Comparison of ENCODE assay signal across 8 cellular contexts in genomic region chr19:55087542-55087935, GRCh38. TPM values are rescaled to one million over a fixed set of nuclear protein-coding genes. Genes with fewer than 3 reads are reported as not detected.
A peak's percentile ranks its signal among the peaks of the same experiment; 100 is the strongest.
DNase-seq lines count a peak whose midpoint lies in the region; ATAC-seq, FAIRE-seq and TF ChIP-seq lines count a peak whose summit lies in the region.

No MANE protein-coding gene starts in this region.

- TF ChIP-seq RAD21 in SK-N-SH (IDR thresholded peaks at IDR 0.05; ENCODE audit: low read length): no peak

- H3K36me3 Mint-ChIP-seq in chondrocyte (ENCODE audit: low read depth): peaks cover 7% of the 10 kb centered on the region

- no peak for FAIRE-seq in small intestine (lab: Jason Lieb, UNC)

- no peaks in the 10 kb centered on the region for H3K79me2 ChIP-seq in SK-N-SH (ENCODE audit: insufficient read depth)

- H3K9me3 Mint-ChIP-seq in chondrocyte (ENCODE audit: low read depth): no peaks in the 10 kb centered on the region

- POLR2A ChIA-PET in SK-N-SH (lab: Yijun Ruan, JAX): no interaction called here

- 80% methylated on average over 17 of the region's 18 CpGs for WGBS in SK-N-SH (ENCODE audit: low lambda C conversion rate)
- WGBS in suprapubic skin: 19% methylated on average over 15 of the region's 18 CpGs
- WGBS in small intestine, 3 donors: 12 to 44% (median 32%) methylated on average over 18 of the region's 18 CpGs

- peak overlapping the region; percentile 76 for H3K27ac Mint-ChIP-seq in chondrocyte (ENCODE audit: unreplicated experiment)

- peak overlapping the region; percentile 78 for H3K4me2 ChIP-seq in SK-N-SH

- CTCF ChIA-PET in SK-N-SH (lab: Yijun Ruan, JAX): interaction anchor here (0.8 to 4.0 kb wide), 16 partner anchors 7 to 330 kb away, joined by 3 to 38 read pairs (median 7); partner anchors contain the start of genes DNAAF3, EPS8L1, PPP1R12C and RDH13

- DNase-seq in SK-N-SH (no peak), chondrocyte (ENCODE audit: low spot score) (no peak), kidney epithelial cell (ENCODE audit: low read depth) (no peak), suprapubic skin (ENCODE audit: low spot score in 2 of 2) (peak in 1 of 2 donors; percentile 65), NOMO-1 treated with dmso at 0.1 percent for 144 hours (lab: John Stamatoyannopoulos, UW; ENCODE audit: unreplicated experiment) (no peak), small intestine (no peak), NCI-H510A (lab: John Stamatoyannopoulos, UW) (no peak)

- TF ChIP-seq POLR2A in suprapubic skin (IDR thresholded peaks at IDR 0.05): no peak

- H3K27ac ChIP-seq in SK-N-SH (ENCODE audit: low read depth in 2 of 2, low read length in 1 of 2) (no peak overlapping the region), suprapubic skin (no peak overlapping the region), small intestine (ENCODE audit: low read depth in 1 of 2, low read length in 1 of 2) (no peak overlapping the region)

- no peaks in the 10 kb centered on the region for H3K9me2 ChIP-seq in SK-N-SH

- peaks cover 5 to 18% of the 10 kb centered on the region in 2 experiments; a peak in 1 of 4 replicates for H3K4me1 ChIP-seq in SK-N-SH (ENCODE audit: control insufficient read depth in 1 of 2, insufficient read depth in 2 of 2, low read depth in 1 of 2, low read length in 1 of 2)
- peaks cover 30% of the 10 kb centered on the region for H3K4me1 ChIP-seq in suprapubic skin
- H3K4me1 ChIP-seq in small intestine (ENCODE audit: control insufficient read depth in 2 of 2, insufficient read depth in 1 of 2, low read depth in 1 of 2, low read length in 1 of 2): peaks cover 0 to 2% of the 10 kb centered on the region in 2 donors

- peaks cover 26% of the 10 kb centered on the region for H3K4me1 Mint-ChIP-seq in chondrocyte (ENCODE audit: low read depth)

- TF ChIP-seq CTCF in SK-N-SH (IDR thresholded peaks at IDR 0.05) (no peak), chondrocyte (IDR thresholded peaks at IDR 0.05) (no peak), kidney epithelial cell (IDR thresholded peaks at IDR 0.05; ENCODE audit: insufficient read depth, low read length, poor library complexity, severe bottlenecking) (no peak), suprapubic skin (IDR thresholded peaks at IDR 0.05) (no peak)

- no peaks in the 10 kb centered on the region for H3K9me3 ChIP-seq in SK-N-SH
- no peaks in the 10 kb centered on the region for H3K9me3 ChIP-seq in suprapubic skin
- H3K9me3 ChIP-seq in small intestine (ENCODE audit: control insufficient read depth, low read depth): no peaks in the 10 kb centered on the region

- peaks cover 0 to 11% of the 10 kb centered on the region in 2 experiments for H3K36me3 ChIP-seq in SK-N-SH (replicated peaks in 1 of 2; ENCODE audit: control insufficient read depth in 1 of 2, insufficient read depth in 2 of 2, low read length in 1 of 2)
- H3K36me3 ChIP-seq in kidney epithelial cell (ENCODE audit: control insufficient read depth, insufficient read depth, low read length): peaks cover 4% of the 10 kb centered on the region
- peaks cover 23% of the 10 kb centered on the region for H3K36me3 ChIP-seq in suprapubic skin
- peaks cover 6 to 8% of the 10 kb centered on the region in 2 donors for H3K36me3 ChIP-seq in small intestine (ENCODE audit: control insufficient read depth in 2 of 2, insufficient read depth in 2 of 2, low read length in 2 of 2)

- H4K20me1 ChIP-seq in SK-N-SH (ENCODE audit: insufficient read depth): peaks cover 17% of the 10 kb centered on the region

- H3K4me3 Mint-ChIP-seq in chondrocyte (ENCODE audit: unreplicated experiment): peak overlapping the region; percentile 86

- no peak overlapping the region for H3K9ac ChIP-seq in SK-N-SH

- no peak overlapping the region for H2AFZ ChIP-seq in SK-N-SH (ENCODE audit: low read depth)

- ATAC-seq in SK-N-SH treated with all-trans-retinoic acid at 6 μM for 48 hours: no peak

- H3K27me3 Mint-ChIP-seq in chondrocyte (ENCODE audit: low read depth): peaks cover 20% of the 10 kb centered on the region

- TF ChIP-seq EP300 in SK-N-SH (IDR thresholded peaks at IDR 0.05; ENCODE audit: borderline replicate concordance in 1 of 2, low read depth in 1 of 2, low read length in 1 of 2) (no peak), suprapubic skin (IDR thresholded peaks at IDR 0.05) (no peak)

- H3K27me3 ChIP-seq in SK-N-SH (ENCODE audit: insufficient read depth) (no peaks in the 10 kb centered on the region), kidney epithelial cell (ENCODE audit: control insufficient read depth, insufficient read depth, low read length) (peaks cover 15% of the 10 kb centered on the region), suprapubic skin (peaks cover 35% of the 10 kb centered on the region), small intestine (ENCODE audit: control insufficient read depth in 2 of 2, insufficient read depth in 2 of 2, low read length in 2 of 2) (no peaks in the 10 kb centered on the region)

- H3K4me3 ChIP-seq in SK-N-SH (ENCODE audit: low read depth in 2 of 2, low read length in 1 of 2) (peak overlapping the region in 1 of 2 experiments; percentile 40; a peak in 1 of 4 replicates), kidney epithelial cell (ENCODE audit: low read depth, low read length) (peak overlapping the region; percentile 36), suprapubic skin (peak overlapping the region; percentile 51), small intestine (ENCODE audit: low read depth in 1 of 2, low read length in 2 of 2) (peak overlapping the region in 1 of 2 donors; percentile 7)

- H3F3A ChIP-seq in SK-N-SH (replicated peaks; ENCODE audit: insufficient read depth): peaks cover 21% of the 10 kb centered on the region

TF ChIP-seq in SK-N-SH, 30 proteins besides CTCF, POLR2A, EP300 and RAD21 (continues in another document):
- TF ChIP-seq GABPA (IDR thresholded peaks at IDR 0.05; ENCODE audit: low read depth) (no peak), USF1 (IDR thresholded peaks at IDR 0.05; ENCODE audit: borderline replicate concordance, low read depth) (no peak), MAX (IDR thresholded peaks at IDR 0.05; ENCODE audit: low read depth) (no peak), RFX5 (IDR thresholded peaks at IDR 0.05; ENCODE audit: low read length) (no peak), TCF12 (IDR thresholded peaks at IDR 0.05) (no peak), SMC3 (IDR thresholded peaks at IDR 0.05; ENCODE audit: low read depth, low read length) (no peak)

TF ChIP-seq in SK-N-SH treated with all-trans-retinoic acid at 6 μM for 48 hours, 23 proteins besides CTCF, POLR2A, EP300 and RAD21 (continues in another document):
- no peak for TF ChIP-seq ZFP30 (CRISPR knock-in tag; IDR thresholded peaks at IDR 0.05)
- no peak for TF ChIP-seq TSHZ2 (CRISPR knock-in tag; IDR thresholded peaks at IDR 0.05)

RNA-seq across cellular contexts. Expression of gene EPS8L1, which starts 11.9 kb away (rescaled TPM):
- polyA plus RNA-seq in SK-N-SH (2012; rRNA removed) (9.6 and 12.9 TPM in 2 replicates), small intestine (10 to 100 TPM; 17.2 to 23.8 (median 21.0) TPM)
- polyA plus RNA-seq in SK-N-SH (2012; cell fraction: cytosol; rRNA removed): 6.7 and 7.5 TPM in 2 replicates
- 32.4 and 60.9 TPM in 2 replicates for polyA plus RNA-seq in SK-N-SH (2012; cell fraction: nucleus; rRNA removed)
- total RNA-seq in chondrocyte (4.1 to 7.9 TPM (median 6.8 TPM) in 3 replicates), kidney epithelial cell (30.5 and 33.8 TPM in 2 replicates), suprapubic skin (100 to 1,000 TPM; 243 to 384 (median 304) TPM)

RNA-seq across cellular contexts. Expression of gene RDH13, which starts 24.6 kb away (rescaled TPM):
- 8.9 and 9.6 TPM in 2 replicates for polyA plus RNA-seq in SK-N-SH (2012; rRNA removed)
- polyA plus RNA-seq in SK-N-SH (2012; cell fraction: cytosol; rRNA removed): 3.9 and 5.9 TPM in 2 replicates
- polyA plus RNA-seq in SK-N-SH (2012; cell fraction: nucleus; rRNA removed): 26.8 TPM in 2 replicates
- total RNA-seq in chondrocyte: 9.7 to 13.7 TPM (median 11.1 TPM) in 3 replicates
- total RNA-seq in kidney epithelial cell: 16.6 and 23.4 TPM in 2 replicates
- total RNA-seq in suprapubic skin: 100 to 1,000 TPM in 2 of 4 donors, 10 to 100 TPM in 2; 70.6 to 225 (median 108) TPM
- 10 to 100 TPM; 21.3 to 28.4 (median 23.0) TPM for polyA plus RNA-seq in small intestine

RNA-seq across cellular contexts. Expression of gene PPP1R12C, which starts 29.9 kb away (rescaled TPM):
- polyA plus RNA-seq in SK-N-SH (2012; rRNA removed) (83.9 and 87.3 TPM in 2 replicates), small intestine (100 to 1,000 TPM in 2 of 3 donors, 10 to 100 TPM in 1; 96.6 to 192 (median 166) TPM)
- 20.3 and 29.1 TPM in 2 replicates for polyA plus RNA-seq in SK-N-SH (2012; cell fraction: cytosol; rRNA removed)
- 571 and 748 TPM in 2 replicates for polyA plus RNA-seq in SK-N-SH (2012; cell fraction: nucleus; rRNA removed)
- total RNA-seq in chondrocyte (86.1 to 111 TPM (median 103 TPM) in 3 replicates), kidney epithelial cell (62.9 and 94.8 TPM in 2 replicates), suprapubic skin (100 to 1,000 TPM in 1 of 4 donors, 10 to 100 TPM in 3; 51.7 to 126 (median 78.7) TPM)

RNA-seq across cellular contexts. Expression of gene GP6, which starts 49.5 kb away (rescaled TPM):
- polyA plus RNA-seq in SK-N-SH (2012; rRNA removed) (0.12 and 0.24 TPM in 2 replicates), small intestine (under 1 TPM in 1 of 3 donors, not detected in 2; 0.15 TPM)
- polyA plus RNA-seq in SK-N-SH (2012; cell fraction: cytosol; rRNA removed): 0.05 and 0.07 TPM in 2 replicates
- 0.55 and 1.4 TPM in 2 replicates for polyA plus RNA-seq in SK-N-SH (2012; cell fraction: nucleus; rRNA removed)
- total RNA-seq in chondrocyte (0.51 TPM in 1 of 3 replicates, not detected in the others), kidney epithelial cell (0.33 TPM in 1 of 2 replicates, not detected in the other), suprapubic skin (1 to 10 TPM in 2 of 4 donors, under 1 TPM in 1, not detected in 1; 0.42 to 2.6 (median 1.7) TPM)
